In the genomic region with DNA sequence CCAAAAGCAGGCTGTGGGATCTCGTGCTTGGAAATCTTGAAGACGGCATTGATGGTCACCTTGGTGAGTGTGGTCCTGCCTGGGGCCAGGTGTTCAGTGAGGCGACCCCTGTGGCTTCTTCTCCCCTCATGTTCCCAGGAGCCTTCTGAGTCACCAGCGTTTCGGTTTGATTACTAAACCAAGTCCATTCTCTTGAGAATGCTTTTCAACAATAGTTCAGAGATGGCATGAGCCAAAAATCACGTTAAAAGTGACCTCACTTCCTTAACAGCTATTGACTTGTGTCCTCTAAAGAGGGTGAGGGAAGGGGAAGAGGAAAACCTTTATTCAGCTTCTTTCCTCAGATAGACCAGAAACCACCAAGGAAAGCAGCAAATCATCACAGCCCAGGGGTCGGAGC, we compare ENCODE assay signal across 10 cellular contexts.
DNase-seq lines count a peak whose midpoint lies in the region; ATAC-seq and TF ChIP-seq lines count a peak whose summit lies in the region.
"Had no signal": no experiment of that assay in that cellular context is flagged by ENCODE, and none has a peak within 500 bp of the region (broad histone marks: within the 10 kb centered on the region; RNA-seq: fewer than 3 reads in every experiment).

No MANE protein-coding gene starts in this region.

- H3K27me3 ChIP-seq in Loucy (ENCODE audit: insufficient read depth, low read length, poor library complexity, severe bottlenecking) (no peaks in the 10 kb centered on the region), testis (no peaks in the 10 kb centered on the region)

- H3K27me3 Mint-ChIP-seq in type B pancreatic cell, result no peaks in the 10 kb centered on the region

- H3K36me3 ChIP-seq in Loucy (ENCODE audit: insufficient read depth, low read length), result no peaks in the 10 kb centered on the region
- H3K36me3 ChIP-seq in testis (ENCODE audit: low read depth, missing control alignments), result no peaks in the 10 kb centered on the region

- intact Hi-C loops in testis (cut with DNase I; ENCODE audit: low total_unique reads), result no loop called here

- TF ChIP-seq CTCF in Loucy (conservative IDR thresholded peaks at IDR 0.05; ENCODE audit: low read length) (no peak), type B pancreatic cell (conservative IDR thresholded peaks at IDR 0.05) (no peak), testis (IDR thresholded peaks at IDR 0.05) (no peak)

- no peaks in the 10 kb centered on the region for H3K36me3 Mint-ChIP-seq in type B pancreatic cell

- H3K9me3 Mint-ChIP-seq in type B pancreatic cell, result peaks cover 9% of the 10 kb centered on the region

- peak; percentile 68 for ATAC-seq in GM18508 (IDR thresholded peaks at IDR 0.05; ENCODE audit: insufficient read depth, unreplicated experiment)
- ATAC-seq in GM21717 (IDR thresholded peaks at IDR 0.05; ENCODE audit: unreplicated experiment), result peak; percentile 61

- no peaks in the 10 kb centered on the region for H3K79me2 ChIP-seq in Loucy (ENCODE audit: insufficient read depth, low read length)

- DNase-seq in islet precursor cell (peak; percentile 58), type B pancreatic cell (ENCODE audit: extremely low spot score, unreplicated experiment) (no peak), hepatic stellate cell (ENCODE audit: low spot score) (no peak), SHP77 (lab: John Stamatoyannopoulos, UW) (no peak), testis (no peak)
- DNase-seq: activated naive CD4-positive, alpha-beta T cell; H7 had no signal

- TF ChIP-seq POLR2A in testis (IDR thresholded peaks at IDR 0.05), result no peak

- peaks cover 41% of the 10 kb centered on the region for H3K4me1 ChIP-seq in Loucy (ENCODE audit: insufficient read depth, low read length, poor library complexity, severe bottlenecking)
- peaks cover 7% of the 10 kb centered on the region for H3K4me1 ChIP-seq in testis

- peaks cover 6% of the 10 kb centered on the region for H3K4me1 Mint-ChIP-seq in type B pancreatic cell (ENCODE audit: unreplicated experiment)

- no peaks in the 10 kb centered on the region for H3K9me3 ChIP-seq in Loucy (ENCODE audit: insufficient read depth, low read depth, low read length)
- H3K9me3 ChIP-seq in testis, result no peaks in the 10 kb centered on the region

- H3F3A ChIP-seq in Loucy (ENCODE audit: low read depth), result peaks cover 7% of the 10 kb centered on the region; the same call in 1 of the 2 replicates

- H3K9ac ChIP-seq in Loucy (ENCODE audit: low read depth, low read length, poor library complexity, severe bottlenecking), result no peak overlapping the region

- H3K27ac ChIP-seq in testis, result no peak overlapping the region

- H3K4me3 ChIP-seq in Loucy (ENCODE audit: low read length, poor library complexity, severe bottlenecking), result no peak overlapping the region
- no peak overlapping the region for H3K4me3 ChIP-seq in testis

- no peaks in the 10 kb centered on the region for H4K20me1 ChIP-seq in Loucy (ENCODE audit: insufficient read depth, low read length, poor library complexity, severe bottlenecking)

- 81 to 86% methylated on average over 7 of the region's 7 CpGs for WGBS in testis, 2 donors

- no peak overlapping the region for H3K4me2 ChIP-seq in Loucy (ENCODE audit: low read depth, low read length, poor library complexity, severe bottlenecking)

- no peaks in the 10 kb centered on the region for H3K9me2 ChIP-seq in Loucy (replicated peaks; ENCODE audit: low read depth, low read length)

- 0 out of 2 replicates have a peak overlapping the region, but pooled peaks have one; percentile 15 for H2AFZ ChIP-seq in Loucy (ENCODE audit: low read length)

- H3K27ac Mint-ChIP-seq in type B pancreatic cell, result no peak overlapping the region

- H3K4me3 Mint-ChIP-seq in type B pancreatic cell, result no peak overlapping the region
